In the genomic region with DNA sequence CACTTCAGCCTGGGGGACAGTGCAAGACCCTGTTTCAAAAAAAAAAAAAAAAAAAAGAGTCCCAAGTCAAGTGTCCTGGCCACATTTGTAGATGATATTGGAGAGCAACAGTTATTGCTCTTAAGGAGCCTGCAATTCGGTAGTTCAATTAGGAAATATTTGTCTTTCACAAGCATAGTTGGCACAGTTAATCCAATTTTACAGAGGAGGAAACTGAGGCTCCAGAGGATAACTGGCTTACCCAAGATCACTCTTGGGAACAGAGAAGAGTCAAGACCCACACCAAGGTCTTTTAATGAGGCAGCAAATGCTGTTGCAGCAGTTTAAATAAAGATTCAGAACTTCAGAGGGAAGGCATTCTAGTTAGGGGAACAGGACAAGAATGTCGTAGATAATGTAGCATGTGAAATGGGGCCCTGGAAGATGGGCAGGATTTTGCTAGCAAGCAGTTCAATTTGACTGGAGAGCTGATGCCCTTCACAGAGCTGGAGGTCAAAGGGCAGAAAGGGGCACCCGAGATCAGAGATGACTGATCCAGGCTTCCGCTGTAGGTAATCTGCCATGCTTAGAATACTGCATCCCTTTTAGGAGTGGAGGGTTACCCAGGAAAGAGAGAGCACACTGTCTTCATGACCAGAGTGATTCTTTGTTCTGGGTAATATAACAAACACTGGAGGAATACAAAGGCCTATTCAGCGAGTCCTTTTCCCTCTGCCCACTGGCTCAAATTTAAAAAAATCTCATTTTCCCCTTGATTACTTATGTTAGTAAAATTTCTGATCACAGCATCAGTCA, we compare ENCODE assay signal across 9 cellular contexts. TPM values are rescaled to one million over a fixed set of nuclear protein-coding genes. Genes with fewer than 3 reads are reported as not detected.
A peak's percentile ranks its signal among the peaks of the same experiment; 100 is the strongest.
DNase-seq lines count a peak whose midpoint lies in the region; ATAC-seq, FAIRE-seq and TF ChIP-seq lines count a peak whose summit lies in the region.
"Had no signal": no experiment of that assay in that cellular context is flagged by ENCODE, and none has a peak within 500 bp of the region (broad histone marks: within the 10 kb centered on the region; RNA-seq: fewer than 3 reads in every experiment).

No MANE protein-coding gene starts in this region.

- peaks cover 9% of the 10 kb centered on the region for H3K79me1 ChIP-seq in trophoblast cell (ENCODE audit: low read length)

- no peak for ATAC-seq in HG02885 (IDR thresholded peaks at IDR 0.05; ENCODE audit: poor library complexity, unreplicated experiment)
- ATAC-seq in HG02840 (IDR thresholded peaks at IDR 0.05; ENCODE audit: low FRiP score, unreplicated experiment): no peak

- no peak overlapping the region for H3K27ac ChIP-seq in CD4-positive, alpha-beta memory T cell (ENCODE audit: low read depth, low read length)
- H3K27ac ChIP-seq in SU-DHL-6 (ENCODE audit: low read depth, low read length) (no peak overlapping the region), trophoblast cell (ENCODE audit: low read depth, low read length) (no peak overlapping the region)

- no peak for DNase-seq in CD4-positive, alpha-beta memory T cell
- DNase-seq in frontal cortex (ENCODE audit: low spot score in 2 of 2) (peak; percentile 28 to 70), trophoblast cell (no peak), NCI-H1092 treated with DMSO at 0.1 percent for 48 hours (lab: John Stamatoyannopoulos, UW) (no peak)
- DNase-seq in activated CD4-positive, alpha-beta T cell treated with anti-CD3 and anti-CD28 coated beads for 4 hours: no peak
- DNase-seq: NCI-H345 had no signal

- no peak overlapping the region for H2BK12ac ChIP-seq in trophoblast cell (ENCODE audit: low read length)

- H2AFZ ChIP-seq in SU-DHL-6 (ENCODE audit: low read depth, low read length, severe bottlenecking): no peak overlapping the region
- no peak overlapping the region for H2AFZ ChIP-seq in trophoblast cell (ENCODE audit: insufficient read depth, low read length, poor library complexity)

- H3K4me3 Mint-ChIP-seq in CD4-positive, alpha-beta memory T cell: peak overlapping the region in 7 of 8 donors; percentile 7 to 74 (median 59)

- no peaks in the 10 kb centered on the region for H4K20me1 ChIP-seq in SU-DHL-6 (ENCODE audit: low read depth, low read length)

- H3F3A ChIP-seq in SU-DHL-6 (ENCODE audit: insufficient read depth): no peaks in the 10 kb centered on the region

- no peak overlapping the region for H3K4me3 ChIP-seq in CD4-positive, alpha-beta memory T cell (ENCODE audit: low read length in 2 of 2)
- no peak overlapping the region for H3K4me3 ChIP-seq in SU-DHL-6 (ENCODE audit: insufficient read depth, low read length, poor library complexity, severe bottlenecking)
- no peak overlapping the region for H3K4me3 ChIP-seq in trophoblast cell (ENCODE audit: low read depth, low read length)

- H2BK5ac ChIP-seq in trophoblast cell (ENCODE audit: low read depth, low read length, poor library complexity): no peak overlapping the region

- peak overlapping the region in 3 of 7 donors; percentile 10 to 50 (median 25) for H3K27ac Mint-ChIP-seq in CD4-positive, alpha-beta memory T cell

- H3K36me3 Mint-ChIP-seq in CD4-positive, alpha-beta memory T cell: peaks cover 14 to 38% of the 10 kb centered on the region in 2 donors

- POLR2A ChIA-PET in CD4-positive, alpha-beta memory T cell (lab: Charles Lee; ENCODE audit: partially characterized antibody): interaction anchor here (4.6 kb wide), 1 partner anchor 10 kb away, joined by 23 read pairs; no protein-coding TSS in a partner anchor

- no peak overlapping the region for H2AK5ac ChIP-seq in trophoblast cell (ENCODE audit: low read length)

- H3K4me1 ChIP-seq in CD4-positive, alpha-beta memory T cell (ENCODE audit: insufficient read depth, low read length): peaks cover 69% of the 10 kb centered on the region
- peaks cover 6 to 13% of the 10 kb centered on the region in 2 experiments for H3K4me1 ChIP-seq in trophoblast cell (ENCODE audit: control insufficient read depth in 1 of 2, insufficient read depth in 2 of 2, low read length in 2 of 2)

- no peak overlapping the region for H3K14ac ChIP-seq in trophoblast cell (ENCODE audit: low read length)

- no CpG with 5 or more reads among the region's 5 CpGs for WGBS in trophoblast cell (ENCODE audit: extremely low coverage, insufficient coverage, insufficient read length)

- no peak for FAIRE-seq in frontal cortex (lab: Jason Lieb, UNC)

- H3K9ac ChIP-seq in SU-DHL-6 (ENCODE audit: low read length): no peak overlapping the region
- no peak overlapping the region for H3K9ac ChIP-seq in trophoblast cell (ENCODE audit: low read length)

- H4K91ac ChIP-seq in trophoblast cell (ENCODE audit: low read depth, low read length): no peak overlapping the region

- peak overlapping the region; percentile 76 for H3K4me2 ChIP-seq in SU-DHL-6 (ENCODE audit: low read depth, low read length, poor library complexity, severe bottlenecking)
- no peak overlapping the region for H3K4me2 ChIP-seq in trophoblast cell (ENCODE audit: low read length)

- H4K12ac ChIP-seq in trophoblast cell (ENCODE audit: low read depth, low read length): no peak overlapping the region

- peak overlapping the region; percentile 16 for H3K4ac ChIP-seq in trophoblast cell (ENCODE audit: low read depth, low read length)

- no peak overlapping the region for H3K18ac ChIP-seq in trophoblast cell (ENCODE audit: low read length)

- H3K23ac ChIP-seq in trophoblast cell (ENCODE audit: low read length): no peak overlapping the region

- H4K8ac ChIP-seq in trophoblast cell (ENCODE audit: low read depth, low read length): no peak overlapping the region

- H3K9me2 ChIP-seq in SU-DHL-6 (replicated peaks; ENCODE audit: insufficient read depth, low read length): no peaks in the 10 kb centered on the region

- H3K9me3 Mint-ChIP-seq in CD4-positive, alpha-beta memory T cell: no peaks in the 10 kb centered on the region

- intact Hi-C loops in CD4-positive, alpha-beta memory T cell (cut with micrococcal nuclease): no loop called here

- H3K36me3 ChIP-seq in CD4-positive, alpha-beta memory T cell (ENCODE audit: insufficient read depth, low read length): no peaks in the 10 kb centered on the region
- H3K36me3 ChIP-seq in SU-DHL-6 (ENCODE audit: low read length) (no peaks in the 10 kb centered on the region), trophoblast cell (ENCODE audit: control insufficient read depth in 1 of 2, insufficient read depth in 2 of 2, low read length in 2 of 2) (no peaks in the 10 kb centered on the region)

- no peaks in the 10 kb centered on the region for H3K27me3 Mint-ChIP-seq in CD4-positive, alpha-beta memory T cell

- H3K79me2 ChIP-seq in SU-DHL-6 (ENCODE audit: insufficient read depth, low read length) (peaks cover 68% of the 10 kb centered on the region), trophoblast cell (ENCODE audit: control insufficient read depth, insufficient read depth, low read length, poor library complexity) (peaks cover 12% of the 10 kb centered on the region)

- H3K27me3 ChIP-seq in CD4-positive, alpha-beta memory T cell (ENCODE audit: insufficient read depth, low read length): no peaks in the 10 kb centered on the region
- H3K27me3 ChIP-seq in SU-DHL-6 (ENCODE audit: low read length) (no peaks in the 10 kb centered on the region), trophoblast cell (ENCODE audit: insufficient read depth, low read length) (no peaks in the 10 kb centered on the region)

- CTCF ChIA-PET in CD4-positive, alpha-beta memory T cell (lab: Charles Lee; ENCODE audit: partially characterized antibody): interaction anchor here (2.1 to 5.2 kb wide), 4 partner anchors 13 to 84 kb away, joined by 6 to 57 read pairs (median 27); no protein-coding TSS in a partner anchor

- H3K4me1 Mint-ChIP-seq in CD4-positive, alpha-beta memory T cell: peaks cover 44 to 78% (median 65%) of the 10 kb centered on the region in 4 donors

- no peak overlapping the region for H2BK120ac ChIP-seq in trophoblast cell (ENCODE audit: insufficient read depth, low read length, poor library complexity)

- TF ChIP-seq CTCF in SU-DHL-6 (IDR thresholded peaks at IDR 0.05; ENCODE audit: insufficient read depth, low read length, poor library complexity, severe bottlenecking): no peak

- H3K9me3 ChIP-seq in CD4-positive, alpha-beta memory T cell (ENCODE audit: control insufficient read depth in 1 of 2, low read length in 2 of 2): no peaks in the 10 kb centered on the region
- H3K9me3 ChIP-seq in SU-DHL-6 (ENCODE audit: insufficient read depth, low read length) (no peaks in the 10 kb centered on the region), trophoblast cell (ENCODE audit: insufficient read depth, low read depth, low read length) (no peaks in the 10 kb centered on the region)

RNA-seq across cellular contexts. Expression of gene NPC1, which starts 3.0 kb away (rescaled TPM):
- 10 to 100 TPM; 62.9 to 64.5 TPM for total RNA-seq in CD4-positive, alpha-beta memory T cell
- 10 to 100 TPM; 14.0 to 21.9 TPM for polyA plus RNA-seq in CD4-positive, alpha-beta memory T cell
- 30.2 TPM for total RNA-seq in frontal cortex
- 36.0 and 39.0 TPM in 2 replicates for polyA plus RNA-seq in trophoblast cell (2013)

Comparison
In these comparisons a context has a peak if more than half of its experiments do, and no peak if none do; other contexts are left out.
1. DNase-seq: peak in frontal cortex (2 of 2); none in CD4-positive, alpha-beta memory T cell (0 of 5), trophoblast cell (0 of 2), NCI-H1092 treated with DMSO at 0.1 percent for 48 hours (single experiment) and activated CD4-positive, alpha-beta T cell treated with anti-CD3 and anti-CD28 coated beads for 4 hours (0 of 2).